22 cellular contexts compared by ENCODE assay signal in the genomic region with DNA sequence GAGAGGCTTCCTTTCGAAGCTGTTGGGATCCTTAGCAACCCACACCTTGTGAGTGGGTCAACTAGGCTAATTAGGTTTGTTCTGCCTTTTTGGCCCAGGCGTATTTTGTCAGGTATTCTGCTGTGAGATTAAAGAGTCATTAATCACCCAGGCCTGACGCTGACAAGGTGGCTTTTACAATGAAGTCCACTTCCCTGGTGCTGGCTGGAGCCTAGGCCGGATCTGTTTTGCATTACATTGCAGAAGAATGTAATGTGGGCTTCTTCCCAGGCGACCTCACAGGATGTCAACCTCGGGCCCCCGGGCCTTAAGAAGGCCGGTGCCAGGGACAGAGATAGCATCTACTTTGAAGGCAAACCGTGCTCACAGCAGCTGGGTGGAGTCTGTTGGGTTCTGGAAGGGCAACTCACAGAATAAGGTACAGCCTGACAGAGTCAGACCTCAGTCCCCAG.
DNase-seq lines count a peak whose midpoint lies in the region; ATAC-seq, FAIRE-seq and TF ChIP-seq lines count a peak whose summit lies in the region.
"Had no signal": no experiment of that assay in that cellular context is flagged by ENCODE, and none has a peak within 500 bp of the region (broad histone marks: within the 10 kb centered on the region; RNA-seq: fewer than 3 reads in every experiment).

No MANE protein-coding gene starts in this region.

- no peak for TF ChIP-seq CTCF in sigmoid colon (IDR thresholded peaks at IDR 0.05)
- no peak for TF ChIP-seq CTCF in kidney (IDR thresholded peaks at IDR 0.05; ENCODE audit: borderline replicate concordance, extremely low read depth, insufficient read depth)

- FAIRE-seq in kidney (lab: Jason Lieb, UNC) = no peak
- FAIRE-seq: G401.6 had no signal

- peaks cover 23% of the 10 kb centered on the region for H3K4me1 ChIP-seq in iPS-15b (ENCODE audit: control insufficient read depth, insufficient read depth, low read length)
- H3K4me1 ChIP-seq in sigmoid colon = peaks cover 0 to 16% (median 11%) of the 10 kb centered on the region in 4 donors
- peaks cover 5 to 6% of the 10 kb centered on the region in 2 donors for H3K4me1 ChIP-seq in kidney (ENCODE audit: control insufficient read depth in 1 of 2, insufficient read depth in 1 of 2, low read depth in 1 of 2, low read length in 2 of 2)
- H3K4me1 ChIP-seq: right lobe of liver had no signal

- WGBS in sigmoid colon, 2 donors = 59 to 78% methylated on average over 9 of the region's 9 CpGs

- H3K27me3 ChIP-seq in iPS-15b (ENCODE audit: control insufficient read depth, insufficient read depth, low read length) = no peaks in the 10 kb centered on the region
- no peaks in the 10 kb centered on the region for H3K27me3 ChIP-seq in sigmoid colon
- H3K27me3 ChIP-seq: right lobe of liver, upper lobe of left lung had no signal

- H3K27ac ChIP-seq in sigmoid colon (no peak overlapping the region), kidney (ENCODE audit: low read depth in 2 of 2, low read length in 2 of 2) (no peak overlapping the region)
- H3K27ac ChIP-seq: 22Rv1, epithelial cell of prostate, right lobe of liver, upper lobe of left lung had no signal

- no peak for TF ChIP-seq POLR2A in sigmoid colon (IDR thresholded peaks at IDR 0.05)

- H3K9me3 ChIP-seq in iPS-15b (ENCODE audit: control insufficient read depth, insufficient read depth, low read length) = no peaks in the 10 kb centered on the region
- no peaks in the 10 kb centered on the region for H3K9me3 ChIP-seq in sigmoid colon
- H3K9me3 ChIP-seq in kidney (ENCODE audit: control insufficient read depth in 1 of 2, low read length in 2 of 2) = no peaks in the 10 kb centered on the region
- H3K9me3 ChIP-seq: right lobe of liver, upper lobe of left lung had no signal

- intact Hi-C loops in sigmoid colon (cut with DNase I) = no loop called here
- intact Hi-C loops in left cardiac atrium (cut with DNase I) = no loop called here
- intact Hi-C loops in kidney (cut with DNase I) = no loop called here

- H3K9ac ChIP-seq in iPS-15b (ENCODE audit: low read depth, low read length) (peak overlapping the region; percentile 57), kidney (ENCODE audit: low read length in 2 of 2) (no peak overlapping the region)

- no peaks in the 10 kb centered on the region for H3K36me3 ChIP-seq in iPS-15b (ENCODE audit: control insufficient read depth, insufficient read depth, low read length)
- no peaks in the 10 kb centered on the region for H3K36me3 ChIP-seq in sigmoid colon
- H3K36me3 ChIP-seq in kidney (ENCODE audit: control insufficient read depth in 1 of 2, insufficient read depth in 2 of 2, low read length in 2 of 2) = no peaks in the 10 kb centered on the region
- H3K36me3 ChIP-seq: right lobe of liver, upper lobe of left lung had no signal

- no peak overlapping the region for H3K4me3 ChIP-seq in iPS-15b (ENCODE audit: low read depth, low read length)
- H3K4me3 ChIP-seq in sigmoid colon = no peak overlapping the region
- H3K4me3 ChIP-seq in kidney (ENCODE audit: low read length in 2 of 2) = no peak overlapping the region
- H3K4me3 ChIP-seq: right lobe of liver, upper lobe of left lung had no signal

- ATAC-seq in left cardiac atrium = no peak
- ATAC-seq: CD8-positive, alpha-beta T cell; left lobe of liver; naive thymus-derived CD4-positive, alpha-beta T cell; Panc1; right lobe of liver; T-helper 17 cell had no signal

- DNase-seq in DMS153 (lab: John Stamatoyannopoulos, UW) = peak; percentile 32
- DNase-seq in DMS153 treated with DMSO at 0.1 percent for 48 hours (lab: John Stamatoyannopoulos, UW; ENCODE audit: unreplicated experiment) = no peak
- peak; percentile 86 for DNase-seq in SK-N-DZ (ENCODE audit: low spot score)
- peak; percentile 38 for DNase-seq in sigmoid colon
- DNase-seq in left cardiac atrium = no peak
- DNase-seq in activated effector memory CD4-positive, alpha-beta T cell treated with Interleukin-2 at 50 U/mL for 16 hours = no peak
- DNase-seq in kidney = no peak
- DNase-seq: activated CD4-positive, alpha-beta T cell treated with anti-CD3 and anti-CD28 coated beads for 4 hours; activated naive CD8-positive, alpha-beta T cell treated with anti-CD3 and anti-CD28 coated beads for 36 hours; CD8-positive, alpha-beta T cell; naive thymus-derived CD4-positive, alpha-beta T cell; NCI-H1436 treated with DMSO at 0.1 percent for 48 hours; right lobe of liver; stimulated activated CD4-positive, alpha-beta T cell treated with anti-CD3 and anti-CD28 coated beads, Interleukin-4, amount 100 ng/mL, for 24 hours; T-helper 17 cell; upper lobe of left lung had no signal

- TF ChIP-seq EP300 in sigmoid colon (IDR thresholded peaks at IDR 0.05) = no peak

Comparison
In these comparisons a context has a peak if more than half of its experiments do, and no peak if none do; other contexts are left out.
1. DNase-seq: peak in DMS153 (single experiment), SK-N-DZ (single experiment) and sigmoid colon (single experiment); none in DMS153 treated with DMSO at 0.1 percent for 48 hours (single experiment), left cardiac atrium (single experiment), activated effector memory CD4-positive, alpha-beta T cell treated with Interleukin-2 at 50 U/mL for 16 hours (single experiment) and kidney (single experiment).